29 cellular contexts compared by ENCODE assay signal in genomic region chr6:119043265-119043664, GRCh38. TPM values are rescaled to one million over a fixed set of nuclear protein-coding genes. Genes with fewer than 3 reads are reported as not detected.
DNase-seq lines count a peak whose midpoint lies in the region; ATAC-seq, FAIRE-seq and TF ChIP-seq lines count a peak whose summit lies in the region.
"Had no signal": no experiment of that assay in that cellular context is flagged by ENCODE, and none has a peak within 500 bp of the region (broad histone marks: within the 10 kb centered on the region; RNA-seq: fewer than 3 reads in every experiment).

No MANE protein-coding gene starts in this region.

- FAIRE-seq in keratinocyte (lab: Jason Lieb, UNC): peak; percentile 20
- FAIRE-seq: bronchial epithelial cell, GM19239, HepG2, TTC549 had no signal

- no peaks in the 10 kb centered on the region for H3K9me1 ChIP-seq in keratinocyte (ENCODE audit: control insufficient read depth, extremely low read depth, insufficient read depth, low read length)

- no peak overlapping the region for H3K4me2 ChIP-seq in keratinocyte (ENCODE audit: control insufficient read depth, extremely low read depth, insufficient read depth, low read depth, low read length)

- peak overlapping the region; percentile 53 for H3K27ac Mint-ChIP-seq in activated T-cell treated with anti-CD3 and anti-CD28 coated beads, Interleukin-2, amount 50 U/mL, for 24 hours
- no peak overlapping the region for H3K27ac Mint-ChIP-seq in T-helper 17 cell
- H3K27ac Mint-ChIP-seq: effector memory CD8-positive, alpha-beta T cell; T-cell had no signal

- H3K4me1 Mint-ChIP-seq in activated T-cell treated with anti-CD3 and anti-CD28 coated beads, Interleukin-2, amount 50 U/mL, for 24 hours (ENCODE audit: low read depth): peaks cover 21% of the 10 kb centered on the region
- H3K4me1 Mint-ChIP-seq in T-helper 17 cell: peaks cover 6% of the 10 kb centered on the region

- no peaks in the 10 kb centered on the region for H4K20me1 ChIP-seq in keratinocyte (ENCODE audit: control insufficient read depth, extremely low read depth, insufficient read depth, low read length)

- H3K36me3 Mint-ChIP-seq in activated T-cell treated with anti-CD3 and anti-CD28 coated beads, Interleukin-2, amount 50 U/mL, for 24 hours (ENCODE audit: low read depth): no peaks in the 10 kb centered on the region
- peaks cover 4% of the 10 kb centered on the region for H3K36me3 Mint-ChIP-seq in T-helper 17 cell (ENCODE audit: low read depth)
- H3K36me3 Mint-ChIP-seq: T-cell had no signal

- no peak overlapping the region for H3K4me3 Mint-ChIP-seq in activated T-cell treated with anti-CD3 and anti-CD28 coated beads, Interleukin-2, amount 50 U/mL, for 24 hours
- no peak overlapping the region for H3K4me3 Mint-ChIP-seq in T-helper 17 cell
- H3K4me3 Mint-ChIP-seq: effector memory CD8-positive, alpha-beta T cell; naive thymus-derived CD8-positive, alpha-beta T cell; T-cell had no signal

- H3K4me1 ChIP-seq in HUES48 (ENCODE audit: control insufficient read depth, insufficient read depth, low read length): peaks cover 37% of the 10 kb centered on the region
- no peaks in the 10 kb centered on the region for H3K4me1 ChIP-seq in keratinocyte (ENCODE audit: control insufficient read depth, extremely low read depth, insufficient read depth, low read length)
- H3K4me1 ChIP-seq: BE2C, colonic mucosa, prostate gland, SJSA1, transverse colon had no signal

- H3K4me3 ChIP-seq in HUES48 (ENCODE audit: low read depth, low read length) (no peak overlapping the region), keratinocyte (ENCODE audit: control insufficient read depth in 2 of 3, extremely low read depth in 1 of 3, insufficient read depth in 2 of 3, low read depth in 1 of 3, low read length in 3 of 3) (no peak overlapping the region)
- H3K4me3 ChIP-seq: colonic mucosa, prostate gland, SJSA1, transverse colon had no signal

- TF ChIP-seq CTCF in keratinocyte (optimal IDR thresholded peaks at IDR 0.05 in 1 of 3, IDR thresholded peaks at IDR 0.05 in 1 of 3, conservative IDR thresholded peaks at IDR 0.05 in 1 of 3; ENCODE audit: extremely low read depth in 1 of 3, insufficient read depth in 2 of 3, low read length in 3 of 3): no peak

- no peaks in the 10 kb centered on the region for H3K9me3 Mint-ChIP-seq in activated T-cell treated with anti-CD3 and anti-CD28 coated beads, Interleukin-2, amount 50 U/mL, for 24 hours
- H3K9me3 Mint-ChIP-seq: effector memory CD8-positive, alpha-beta T cell; T-cell had no signal

- dilution Hi-C loops in keratinocyte (cut with MboI; ENCODE audit: extremely low pct_ligation_motif_present, low sequenced_read_pairs): no loop called here

- no peaks in the 10 kb centered on the region for H3K36me3 ChIP-seq in HUES48 (ENCODE audit: control insufficient read depth, insufficient read depth, low read length)
- no peaks in the 10 kb centered on the region for H3K36me3 ChIP-seq in keratinocyte (ENCODE audit: control insufficient read depth in 2 of 2, extremely low read depth in 1 of 2, insufficient read depth in 2 of 2, low read length in 2 of 2)
- H3K36me3 ChIP-seq: BE2C, colonic mucosa, prostate gland, SJSA1, transverse colon had no signal

- H3K9ac ChIP-seq in HUES48 (ENCODE audit: low read depth, low read length) (no peak overlapping the region), keratinocyte (ENCODE audit: control insufficient read depth, extremely low read depth, insufficient read depth, low read length) (no peak overlapping the region)

- no peaks in the 10 kb centered on the region for H3K79me2 ChIP-seq in keratinocyte (ENCODE audit: control insufficient read depth, insufficient read depth, low read length)

- no peaks in the 10 kb centered on the region for H3K9me3 ChIP-seq in HUES48 (ENCODE audit: control insufficient read depth, insufficient read depth, low read length)
- no peaks in the 10 kb centered on the region for H3K9me3 ChIP-seq in keratinocyte (ENCODE audit: control insufficient read depth, low read depth, low read length)
- H3K9me3 ChIP-seq in T-helper 17 cell (ENCODE audit: control insufficient read depth, low read length, poor library complexity, severe bottlenecking): no peaks in the 10 kb centered on the region
- H3K9me3 ChIP-seq: BE2C, colonic mucosa, prostate gland, SJSA1, transverse colon had no signal

- H3K27me3 ChIP-seq in HUES48 (ENCODE audit: control insufficient read depth, insufficient read depth, low read length): no peaks in the 10 kb centered on the region
- H3K27me3 ChIP-seq in keratinocyte (ENCODE audit: control insufficient read depth, extremely low read depth, insufficient read depth, low read length): no peaks in the 10 kb centered on the region
- H3K27me3 ChIP-seq: BE2C, colonic mucosa, SJSA1, transverse colon had no signal

- H3K27ac ChIP-seq in HUES48 (ENCODE audit: low read depth, low read length): peak overlapping the region; percentile 58
- H3K27ac ChIP-seq in keratinocyte (ENCODE audit: control insufficient read depth, insufficient read depth, low read length): no peak overlapping the region
- H3K27ac ChIP-seq: colonic mucosa, prostate gland, SJSA1, transverse colon had no signal

- no peak overlapping the region for H2AFZ ChIP-seq in keratinocyte (ENCODE audit: control insufficient read depth, low read length)

- DNase-seq in activated T-cell treated with anti-CD3 and anti-CD28 coated beads, Interleukin-2, amount 50 U/mL, for 24 hours: no peak
- DNase-seq in activated T-cell treated with anti-CD3 and anti-CD28 coated beads, Interleukin-2, amount 50 U/mL, for 48 hours: no peak
- DNase-seq in keratinocyte (ENCODE audit: low read depth, low spot score) (no peak), NCI-H510A (lab: John Stamatoyannopoulos, UW) (no peak), T-helper 17 cell (no peak)
- no peak for DNase-seq in stimulated activated naive CD4-positive, alpha-beta T cell (lab: John Stamatoyannopoulos, UW)
- DNase-seq: activated CD4-positive, alpha-beta T cell treated with anti-CD3 and anti-CD28 coated beads for 4 hours; activated CD8-positive, alpha-beta memory T cell treated with anti-CD3 and anti-CD28 coated beads, Interleukin-2, amount 50 U/mL, for 4 hours; activated gamma-delta T cell treated with Interleukin-2 at 50 U/mL for 16 hours; anterior cingulate cortex; BE2C; colonic mucosa; effector memory CD8-positive, alpha-beta T cell; head of caudate nucleus; Kasumi-1; naive thymus-derived CD8-positive, alpha-beta T cell; NCI-H1436 treated with DMSO at 0.1 percent for 48 hours; NCI-H774; nucleus accumbens; T-cell; transverse colon had no signal

- ATAC-seq in GM19324 (IDR thresholded peaks at IDR 0.05; ENCODE audit: low FRiP score, unreplicated experiment): peak; percentile 11
- no peak for ATAC-seq in T-helper 17 cell
- ATAC-seq: effector memory CD8-positive, alpha-beta T cell; HepG2; naive thymus-derived CD8-positive, alpha-beta T cell; T-cell had no signal

- H3K27me3 Mint-ChIP-seq in activated T-cell treated with anti-CD3 and anti-CD28 coated beads, Interleukin-2, amount 50 U/mL, for 24 hours: no peaks in the 10 kb centered on the region
- no peaks in the 10 kb centered on the region for H3K27me3 Mint-ChIP-seq in T-helper 17 cell
- H3K27me3 Mint-ChIP-seq: naive thymus-derived CD8-positive, alpha-beta T cell; T-cell had no signal

RNA-seq across cellular contexts. Expression of gene FAM184A, which starts 35.2 kb away (rescaled TPM):
- 0.01 to 0.20 TPM (median 0.14 TPM) in 3 replicates for polyA plus RNA-seq in keratinocyte
- 0.07 TPM for polyA plus RNA-seq in keratinocyte (2011; ENCODE audit: low read depth)
- 0.13 and 0.19 TPM in 2 replicates for polyA plus RNA-seq in keratinocyte (2011; cell fraction: cytosol; rRNA removed)
- 0.35 and 0.36 TPM in 2 replicates for polyA plus RNA-seq in keratinocyte (2011; cell fraction: nucleus; rRNA removed)
- 0.17 TPM in 1 of 2 replicates, not detected in the other for polyA plus RNA-seq in keratinocyte (2012; ENCODE audit: low replicate concordance)
- 0.36 TPM in 1 of 3 replicates, not detected in the others for polyA minus RNA-seq in keratinocyte
- polyA minus RNA-seq in keratinocyte (2011; cell fraction: cytosol; rRNA and poly(A)+ RNA removed): not detected
- 0.39 and 0.42 TPM in 2 replicates for polyA minus RNA-seq in keratinocyte (2011; cell fraction: nucleus; rRNA and poly(A)+ RNA removed)
- 1 to 10 TPM; 2.1 to 3.5 TPM for total RNA-seq in T-helper 17 cell
- total RNA-seq: SJSA1 had no signal
